In genomic region chr11:73221996-73222395, GRCh38 we compare ENCODE assay signal across 1 cellular context.
TF ChIP-seq lines count a peak whose summit lies in the region.

No MANE protein-coding gene starts in this region.

TF ChIP-seq in HepG2, 621 proteins besides CTCF, POLR2A, EP300 and RAD21:
- TF ChIP-seq DRAP1 (CRISPR knock-in tag; IDR thresholded peaks at IDR 0.05) (no peak), BCL6 (CRISPR knock-in tag; IDR thresholded peaks at IDR 0.05) (no peak), ZNF790 (CRISPR knock-in tag; IDR thresholded peaks at IDR 0.05; ENCODE audit: borderline replicate concordance) (no peak), HOXD1 (CRISPR knock-in tag; IDR thresholded peaks at IDR 0.05) (no peak), RARG (CRISPR knock-in tag; IDR thresholded peaks at IDR 0.05; ENCODE audit: low read depth) (no peak), HDAC1 (CRISPR knock-in tag; IDR thresholded peaks at IDR 0.05) (no peak), GZF1 (CRISPR knock-in tag; IDR thresholded peaks at IDR 0.05) (no peak)
